ENCODE assay signal across 22 cellular contexts in the genomic region with DNA sequence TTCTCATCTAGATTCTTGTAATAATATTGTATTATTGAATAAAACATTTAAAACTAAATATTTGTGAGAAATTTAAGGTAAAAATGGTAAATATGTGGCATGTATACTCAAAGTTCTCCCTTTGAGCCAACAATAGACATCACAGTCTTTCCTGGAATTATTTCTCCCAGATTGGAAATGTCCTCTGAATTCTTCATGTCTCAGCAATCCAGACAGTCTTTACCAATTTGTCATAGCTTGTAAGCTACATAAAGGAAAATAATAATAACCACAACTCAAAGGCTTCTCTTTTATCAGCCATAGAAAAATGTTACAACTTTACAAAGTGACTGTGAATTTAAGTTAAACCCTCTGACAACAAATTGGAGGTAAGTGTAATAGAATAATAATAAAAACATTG.
"Had no signal": no experiment of that assay in that cellular context is flagged by ENCODE, and none has a peak within 500 bp of the region (broad histone marks: within the 10 kb centered on the region; RNA-seq: fewer than 3 reads in every experiment).

No MANE protein-coding gene starts in this region.

- H3K4me3 ChIP-seq: gastroesophageal sphincter, psoas muscle, right lobe of liver, spleen, tibial artery, upper lobe of left lung, uterus had no signal

- H3K9me3 ChIP-seq: gastroesophageal sphincter, psoas muscle, right lobe of liver, spleen, tibial artery, upper lobe of left lung, uterus had no signal

- H3K27ac Mint-ChIP-seq: naive B cell; nephron progenitor cell; stimulated activated memory B cell treated with anti-CD40 and anti-IgM and Interleukin-4, amounts not matched to agents 10 μg/mL and 1 μg/mL and 100 μg/mL, for 72 hours; stimulated activated naive CD8-positive, alpha-beta T cell treated with anti-CD3 and anti-CD28 coated beads, Interleukin-15, Interleukin-2, amounts not matched to agents 100 ng/mL and 50 ng/mL, for 24 hours had no signal

- H3K36me3 ChIP-seq: gastroesophageal sphincter, right lobe of liver, spleen, tibial artery, upper lobe of left lung, uterus had no signal

- H3K4me1 ChIP-seq: parathyroid adenoma, psoas muscle, right lobe of liver, spleen, tibial artery, uterus had no signal

- H3K9ac ChIP-seq: parathyroid adenoma had no signal

- H3K27me3 ChIP-seq: gastroesophageal sphincter, right lobe of liver, spleen, tibial artery, upper lobe of left lung, uterus had no signal

- DNase-seq: dermis blood vessel endothelial cell; erythroblast; kidney glomerular epithelial cell; mesendoderm; naive B cell; nephron progenitor cell; psoas muscle; retina; right lobe of liver; spleen; stimulated activated CD4-positive, alpha-beta T cell treated with anti-CD3 and anti-CD28 coated beads, Interleukin-15, amount 100 ng/mL, for 24 hours; stimulated activated CD4-positive, alpha-beta T cell treated with anti-CD3 and anti-CD28 coated beads, Interleukin-1b, Interleukin-23, amount 100 ng/mL, for 48 hours; stimulated activated CD4-positive, alpha-beta T cell treated with anti-CD3 and anti-CD28 coated beads, Interleukin-4, amount 100 ng/mL, for 24 hours; tibial artery; upper lobe of left lung; uterus had no signal

- H3K27ac ChIP-seq: gastroesophageal sphincter, parathyroid adenoma, psoas muscle, right lobe of liver, spleen, tibial artery, upper lobe of left lung, uterus had no signal

- H3K27me3 Mint-ChIP-seq: stimulated activated memory B cell treated with anti-CD40 and anti-IgM and Interleukin-4, amounts not matched to agents 10 μg/mL and 1 μg/mL and 100 μg/mL, for 72 hours; stimulated activated naive CD8-positive, alpha-beta T cell treated with anti-CD3 and anti-CD28 coated beads, Interleukin-15, Interleukin-2, amounts not matched to agents 100 ng/mL and 50 ng/mL, for 24 hours had no signal

- H3K4me1 Mint-ChIP-seq: naive B cell; nephron progenitor cell; stimulated activated memory B cell treated with anti-CD40 and anti-IgM and Interleukin-4, amounts not matched to agents 10 μg/mL and 1 μg/mL and 100 μg/mL, for 72 hours had no signal

- ATAC-seq: gastroesophageal sphincter; psoas muscle; right lobe of liver; stimulated activated memory B cell treated with anti-CD40 and anti-IgM and Interleukin-4, amounts not matched to agents 10 μg/mL and 1 μg/mL and 100 μg/mL, for 72 hours had no signal

- H2AFZ ChIP-seq: parathyroid adenoma had no signal

- H3K36me3 Mint-ChIP-seq: naive B cell; stimulated activated memory B cell treated with anti-CD40 and anti-IgM and Interleukin-4, amounts not matched to agents 10 μg/mL and 1 μg/mL and 100 μg/mL, for 72 hours had no signal

- H3K4me3 Mint-ChIP-seq: naive B cell; nephron progenitor cell; stimulated activated memory B cell treated with anti-CD40 and anti-IgM and Interleukin-4, amounts not matched to agents 10 μg/mL and 1 μg/mL and 100 μg/mL, for 72 hours; stimulated activated naive CD8-positive, alpha-beta T cell treated with anti-CD3 and anti-CD28 coated beads, Interleukin-15, Interleukin-2, amounts not matched to agents 100 ng/mL and 50 ng/mL, for 24 hours had no signal

- FAIRE-seq: colon, islet of Langerhans had no signal

- H3K79me2 ChIP-seq: parathyroid adenoma had no signal
